19 cellular contexts compared by ENCODE assay signal in genomic region chr2:39755466-39755865, GRCh38.
"Had no signal": no experiment of that assay in that cellular context is flagged by ENCODE, and none has a peak within 500 bp of the region (broad histone marks: within the 10 kb centered on the region; RNA-seq: fewer than 3 reads in every experiment).

No MANE protein-coding gene starts in this region.

- H3K9me3 ChIP-seq: gastrocnemius medialis, neutrophil, right lobe of liver, testis, tibial artery had no signal

- H2AFZ ChIP-seq: parathyroid adenoma had no signal

- H3K9ac ChIP-seq: parathyroid adenoma had no signal

- H3K4me3 ChIP-seq: coronary artery, gastrocnemius medialis, lung, right lobe of liver, testis, tibial artery had no signal

- FAIRE-seq: keratinocyte had no signal

- H3K79me2 ChIP-seq: parathyroid adenoma had no signal

- H3K27ac ChIP-seq: coronary artery, gastrocnemius medialis, neutrophil, parathyroid adenoma, right lobe of liver, testis, tibial artery had no signal

- H3K27me3 ChIP-seq: gastrocnemius medialis, neutrophil, right lobe of liver, testis, tibial artery had no signal

- ATAC-seq: gastrocnemius medialis; left lobe of liver; natural killer cell treated with Interleukin-12 subunit alpha and Interleukin-12 subunit beta and Interleukin-15 and Interleukin-18, amount 100 ng/mL, for 72 hours; right lobe of liver; stimulated activated effector memory CD8-positive, alpha-beta T cell treated with anti-CD3 and anti-CD28 coated beads, Interleukin-12 subunit alpha, Interleukin-12 subunit beta, amount 100 ng/mL, for 72 hours; stimulated activated naive CD8-positive, alpha-beta T cell treated with anti-CD3 and anti-CD28 coated beads, Interleukin-15, Interleukin-2, amounts not matched to agents 100 U/mL and 50 U/mL, for 24 hours had no signal

- DNase-seq: dermis blood vessel endothelial cell; effector memory CD4-positive, alpha-beta T cell; gastrocnemius medialis; head of caudate nucleus; right lobe of liver; stimulated activated CD4-positive, alpha-beta T cell treated with anti-CD3 and anti-CD28 coated beads, Interleukin-2, amount 100 ng/mL, for 24 hours; stimulated activated CD4-positive, alpha-beta T cell treated with anti-CD3 and anti-CD28 coated beads, Interleukin-4, amount 100 ng/mL, for 24 hours; stimulated activated naive CD8-positive, alpha-beta T cell treated with anti-CD3 and anti-CD28 coated beads, Interleukin-15, Interleukin-2, amounts not matched to agents 100 U/mL and 50 U/mL, for 24 hours; substantia nigra; testis; tibial artery had no signal

- H3K4me1 ChIP-seq: gastrocnemius medialis, parathyroid adenoma, right lobe of liver, testis, tibial artery had no signal
